ENCODE assay signal across 23 cellular contexts in genomic region chr10:86840498-86840897, GRCh38.
DNase-seq lines count a peak whose midpoint lies in the region; ATAC-seq and TF ChIP-seq lines count a peak whose summit lies in the region.
"Had no signal": no experiment of that assay in that cellular context is flagged by ENCODE, and none has a peak within 500 bp of the region (broad histone marks: within the 10 kb centered on the region; RNA-seq: fewer than 3 reads in every experiment).

No MANE protein-coding gene starts in this region.

- H3K9me3 Mint-ChIP-seq in H9 = no peaks in the 10 kb centered on the region
- H3K9me3 Mint-ChIP-seq in endodermal cell = no peaks in the 10 kb centered on the region
- H3K9me3 Mint-ChIP-seq: CD4-positive, alpha-beta T cell had no signal

- WGBS in H9 (ENCODE audit: extremely low coverage, insufficient read length, low lambda C conversion rate) = no CpG with 5 or more reads among the region's 4 CpGs
- 78 to 92% methylated on average over 4 of the region's 4 CpGs for WGBS in endodermal cell (ENCODE audit: insufficient coverage in 1 of 2, insufficient read length in 1 of 2), 2 experiments
- WGBS in mesodermal cell (ENCODE audit: insufficient coverage in 2 of 2), 2 experiments = 78 to 86% methylated on average over 4 of the region's 4 CpGs

- TF ChIP-seq CTCF in H9 (conservative IDR thresholded peaks at IDR 0.05) (no peak), endodermal cell (conservative IDR thresholded peaks at IDR 0.05) (no peak)

- H2AK5ac ChIP-seq in H9 (ENCODE audit: insufficient read length, low read length) = no peak overlapping the region

- no peak overlapping the region for H2BK12ac ChIP-seq in H9 (ENCODE audit: insufficient read length, low read depth, low read length)

- H3K4me1 Mint-ChIP-seq in H9 (peaks cover 54 to 60% of the 10 kb centered on the region in 2 experiments), endodermal cell (peaks cover 39% of the 10 kb centered on the region)

- H3K27me3 ChIP-seq in H9 (ENCODE audit: insufficient read depth, low read length) (no peaks in the 10 kb centered on the region), endodermal cell (ENCODE audit: control insufficient read depth, insufficient read depth, low read length, poor library complexity, severe bottlenecking) (no peaks in the 10 kb centered on the region)
- H3K27me3 ChIP-seq: BLaER1, SJSA1 had no signal

- no peak overlapping the region for H2BK15ac ChIP-seq in H9 (ENCODE audit: low read depth, low read length)

- H3K36me3 Mint-ChIP-seq in H9 (ENCODE audit: insufficient read depth in 1 of 3, low read depth in 3 of 3) (peaks cover 9 to 52% (median 32%) of the 10 kb centered on the region in 3 experiments; a peak in 6 of 7 replicates), endodermal cell (ENCODE audit: low read depth) (peaks cover 29% of the 10 kb centered on the region)

- no peaks in the 10 kb centered on the region for H3K27me3 Mint-ChIP-seq in H9 (ENCODE audit: low read depth)
- no peaks in the 10 kb centered on the region for H3K27me3 Mint-ChIP-seq in endodermal cell (ENCODE audit: insufficient read depth)
- H3K27me3 Mint-ChIP-seq: CD4-positive, alpha-beta T cell had no signal

- peak overlapping the region; percentile 2 to 67 (median 29); a peak in 5 of 7 replicates for H3K27ac Mint-ChIP-seq in H9
- peak overlapping the region; percentile 1 for H3K27ac Mint-ChIP-seq in endodermal cell
- H3K27ac Mint-ChIP-seq: CD4-positive, alpha-beta T cell had no signal

- H4K20me1 ChIP-seq in H9 (ENCODE audit: control insufficient read depth, insufficient read depth, insufficient read length) = no peaks in the 10 kb centered on the region
- H4K20me1 ChIP-seq: BLaER1 had no signal

- H3K18ac ChIP-seq in H9 (ENCODE audit: insufficient read length, low read depth, low read length) = no peak overlapping the region

- H3K4me1 ChIP-seq in H9 (ENCODE audit: insufficient read depth, low read length) = peaks cover 9% of the 10 kb centered on the region; the same call in 1 of the 2 replicates
- peaks cover 8% of the 10 kb centered on the region for H3K4me1 ChIP-seq in endodermal cell (ENCODE audit: control insufficient read depth, insufficient read depth, low read length)
- peaks cover 9% of the 10 kb centered on the region for H3K4me1 ChIP-seq in mesodermal cell (ENCODE audit: control insufficient read depth, insufficient read depth, low read length, poor library complexity, severe bottlenecking)
- H3K4me1 ChIP-seq: BLaER1, Caco-2, SJSA1 had no signal

- peaks cover 18% of the 10 kb centered on the region for H3K79me1 ChIP-seq in H9 (ENCODE audit: insufficient read depth, low read depth, low read length, poor library complexity, severe bottlenecking)

- H2BK5ac ChIP-seq in H9 (ENCODE audit: insufficient read length, low read length) = no peak overlapping the region

- H3K4ac ChIP-seq in H9 (ENCODE audit: low read depth, low read length) = no peak overlapping the region

- H3K4me3 Mint-ChIP-seq in H9 (no peak overlapping the region), endodermal cell (no peak overlapping the region)
- H3K4me3 Mint-ChIP-seq: CD4-positive, alpha-beta T cell had no signal

- no peak overlapping the region for H3K14ac ChIP-seq in H9 (ENCODE audit: insufficient read depth, low read length)

- no peak for DNase-seq in H9
- peak; percentile 39 for DNase-seq in RPMI7951 (ENCODE audit: low read depth)
- no peak for DNase-seq in endodermal cell
- no peak for DNase-seq in activated gamma-delta T cell treated with Interleukin-2 at 50 U/mL for 16 hours
- no peak for DNase-seq in Kasumi-1 (lab: John Stamatoyannopoulos, UW)
- no peak for DNase-seq in NCI-H2029 treated with DMSO at 0.1 percent for 48 hours (lab: John Stamatoyannopoulos, UW)
- DNase-seq: Caco-2; CD4-positive, alpha-beta T cell; DMS 273 treated with DMSO at 0.1 percent for 48 hours; DND-41; KBM-7; NCI-H1092 treated with DMSO at 0.1 percent for 48 hours; NCI-H1436 treated with DMSO at 0.1 percent for 48 hours; NCI-H1930; NCI-H2227 treated with DMSO at 0.1 percent for 48 hours; NCI-H510A; NK-92 treated with Interleukin-12 subunit alpha and Interleukin-12 subunit beta, amount 100 ng/mL, for 24 hours; SW 1271 had no signal

- peaks cover 13% of the 10 kb centered on the region; the same call in 1 of the 2 replicates for H3K79me2 ChIP-seq in H9 (ENCODE audit: insufficient read depth, low read length)

- ATAC-seq in HG02970 (IDR thresholded peaks at IDR 0.05; ENCODE audit: low FRiP score, unreplicated experiment) = no peak
- ATAC-seq: Panc1 had no signal

- no peak overlapping the region for H4K91ac ChIP-seq in H9 (ENCODE audit: insufficient read length, low read depth, low read length)

- H4K8ac ChIP-seq in H9 (replicated peaks; ENCODE audit: insufficient read length, low read depth, low read length) = no peak overlapping the region

- H2BK120ac ChIP-seq in H9 (ENCODE audit: low read depth, low read length, poor library complexity, severe bottlenecking) = no peak overlapping the region

- H3K4me3 ChIP-seq in endodermal cell (ENCODE audit: low read length) (no peak overlapping the region), mesodermal cell (ENCODE audit: extremely low read depth, insufficient read depth, low read length, poor library complexity, severe bottlenecking) (no peak overlapping the region)
- H3K4me3 ChIP-seq: BLaER1, SJSA1 had no signal

- H3K9me3 ChIP-seq in H9 (ENCODE audit: control insufficient read depth, low read depth, low read length) (no peaks in the 10 kb centered on the region), endodermal cell (ENCODE audit: control insufficient read depth, low read length) (no peaks in the 10 kb centered on the region), mesodermal cell (ENCODE audit: control insufficient read depth, low read length) (no peaks in the 10 kb centered on the region)
- H3K9me3 ChIP-seq: BLaER1, Caco-2, SJSA1 had no signal

- H3K9ac ChIP-seq in H9 (ENCODE audit: extremely low read depth, insufficient read length, low read length) (no peak overlapping the region), endodermal cell (ENCODE audit: extremely low read depth, low read length, poor library complexity, severe bottlenecking) (no peak overlapping the region)
- H3K9ac ChIP-seq: BLaER1 had no signal

- H3K23ac ChIP-seq in H9 (ENCODE audit: insufficient read length, low read depth, low read length) = no peak overlapping the region

- H3K27ac ChIP-seq in H9 (ENCODE audit: insufficient read length, low read depth, low read length) = no peak overlapping the region
- H3K27ac ChIP-seq in endodermal cell (ENCODE audit: low read depth, low read length) = no peak overlapping the region
- H3K27ac ChIP-seq in mesodermal cell (ENCODE audit: low read depth, low read length, severe bottlenecking) = peak overlapping the region; percentile 30
- H3K27ac ChIP-seq: BLaER1, SJSA1 had no signal

- H3T11ph ChIP-seq in H9 (ENCODE audit: low read length) = no peak overlapping the region

- no peak overlapping the region for H2AFZ ChIP-seq in H9 (ENCODE audit: low read length)

- no peak overlapping the region for H3K4me2 ChIP-seq in H9 (ENCODE audit: insufficient read depth, insufficient read length, low read length)
- H3K4me2 ChIP-seq: BLaER1 had no signal

- no peaks in the 10 kb centered on the region for H3K23me2 ChIP-seq in H9 (ENCODE audit: insufficient read length, low read depth, low read length, poor library complexity, severe bottlenecking)

- H3K56ac ChIP-seq in H9 (ENCODE audit: insufficient read length, low read depth, low read length) = no peak overlapping the region

- H3K36me3 ChIP-seq in endodermal cell (ENCODE audit: control insufficient read depth, insufficient read depth, low read length) (peaks cover 52% of the 10 kb centered on the region), mesodermal cell (ENCODE audit: control insufficient read depth, insufficient read depth, low read length) (peaks cover 55% of the 10 kb centered on the region)
- H3K36me3 ChIP-seq: BLaER1 had no signal

- no peak overlapping the region for H4K5ac ChIP-seq in H9 (ENCODE audit: insufficient read length, low read depth, low read length)

- H2BK20ac ChIP-seq in H9 (ENCODE audit: low read depth, low read length, poor library complexity, severe bottlenecking) = no peak overlapping the region
